ENCODE assay signal across 1 cellular context in the genomic region with DNA sequence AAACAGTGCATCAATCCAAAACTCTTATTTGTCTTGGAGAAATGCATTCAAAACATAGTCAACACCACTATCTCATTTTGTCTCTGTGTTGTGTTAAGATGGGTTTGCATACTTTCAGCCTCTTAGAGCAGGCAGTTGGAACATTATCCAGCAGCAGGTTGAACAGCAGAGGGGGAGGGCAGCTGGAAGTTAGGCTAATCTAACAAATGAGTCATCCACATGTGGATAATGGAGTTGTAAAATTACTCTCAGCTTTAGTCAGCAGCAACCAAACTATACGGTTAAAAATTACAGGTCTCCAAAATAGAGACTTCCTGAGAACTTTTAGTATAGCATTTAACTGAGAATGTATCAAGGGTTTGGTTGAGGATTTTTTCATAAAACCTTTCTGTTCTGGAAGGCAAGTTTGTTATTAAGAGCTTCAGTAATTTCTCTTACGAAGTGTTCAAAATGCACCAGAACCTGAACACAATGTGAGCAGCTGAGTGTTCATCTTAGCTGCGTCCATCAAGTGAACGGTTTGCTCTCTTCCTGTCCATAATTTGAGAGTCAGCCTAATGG.
A peak's percentile ranks its signal among the peaks of the same experiment; 100 is the strongest.
TF ChIP-seq lines count a peak whose summit lies in the region.

No MANE protein-coding gene starts in this region.

TF ChIP-seq in K562, 482 proteins besides CTCF, POLR2A, EP300 and RAD21 (continued from another document and continues in another):
- TF ChIP-seq, protein P1, sequence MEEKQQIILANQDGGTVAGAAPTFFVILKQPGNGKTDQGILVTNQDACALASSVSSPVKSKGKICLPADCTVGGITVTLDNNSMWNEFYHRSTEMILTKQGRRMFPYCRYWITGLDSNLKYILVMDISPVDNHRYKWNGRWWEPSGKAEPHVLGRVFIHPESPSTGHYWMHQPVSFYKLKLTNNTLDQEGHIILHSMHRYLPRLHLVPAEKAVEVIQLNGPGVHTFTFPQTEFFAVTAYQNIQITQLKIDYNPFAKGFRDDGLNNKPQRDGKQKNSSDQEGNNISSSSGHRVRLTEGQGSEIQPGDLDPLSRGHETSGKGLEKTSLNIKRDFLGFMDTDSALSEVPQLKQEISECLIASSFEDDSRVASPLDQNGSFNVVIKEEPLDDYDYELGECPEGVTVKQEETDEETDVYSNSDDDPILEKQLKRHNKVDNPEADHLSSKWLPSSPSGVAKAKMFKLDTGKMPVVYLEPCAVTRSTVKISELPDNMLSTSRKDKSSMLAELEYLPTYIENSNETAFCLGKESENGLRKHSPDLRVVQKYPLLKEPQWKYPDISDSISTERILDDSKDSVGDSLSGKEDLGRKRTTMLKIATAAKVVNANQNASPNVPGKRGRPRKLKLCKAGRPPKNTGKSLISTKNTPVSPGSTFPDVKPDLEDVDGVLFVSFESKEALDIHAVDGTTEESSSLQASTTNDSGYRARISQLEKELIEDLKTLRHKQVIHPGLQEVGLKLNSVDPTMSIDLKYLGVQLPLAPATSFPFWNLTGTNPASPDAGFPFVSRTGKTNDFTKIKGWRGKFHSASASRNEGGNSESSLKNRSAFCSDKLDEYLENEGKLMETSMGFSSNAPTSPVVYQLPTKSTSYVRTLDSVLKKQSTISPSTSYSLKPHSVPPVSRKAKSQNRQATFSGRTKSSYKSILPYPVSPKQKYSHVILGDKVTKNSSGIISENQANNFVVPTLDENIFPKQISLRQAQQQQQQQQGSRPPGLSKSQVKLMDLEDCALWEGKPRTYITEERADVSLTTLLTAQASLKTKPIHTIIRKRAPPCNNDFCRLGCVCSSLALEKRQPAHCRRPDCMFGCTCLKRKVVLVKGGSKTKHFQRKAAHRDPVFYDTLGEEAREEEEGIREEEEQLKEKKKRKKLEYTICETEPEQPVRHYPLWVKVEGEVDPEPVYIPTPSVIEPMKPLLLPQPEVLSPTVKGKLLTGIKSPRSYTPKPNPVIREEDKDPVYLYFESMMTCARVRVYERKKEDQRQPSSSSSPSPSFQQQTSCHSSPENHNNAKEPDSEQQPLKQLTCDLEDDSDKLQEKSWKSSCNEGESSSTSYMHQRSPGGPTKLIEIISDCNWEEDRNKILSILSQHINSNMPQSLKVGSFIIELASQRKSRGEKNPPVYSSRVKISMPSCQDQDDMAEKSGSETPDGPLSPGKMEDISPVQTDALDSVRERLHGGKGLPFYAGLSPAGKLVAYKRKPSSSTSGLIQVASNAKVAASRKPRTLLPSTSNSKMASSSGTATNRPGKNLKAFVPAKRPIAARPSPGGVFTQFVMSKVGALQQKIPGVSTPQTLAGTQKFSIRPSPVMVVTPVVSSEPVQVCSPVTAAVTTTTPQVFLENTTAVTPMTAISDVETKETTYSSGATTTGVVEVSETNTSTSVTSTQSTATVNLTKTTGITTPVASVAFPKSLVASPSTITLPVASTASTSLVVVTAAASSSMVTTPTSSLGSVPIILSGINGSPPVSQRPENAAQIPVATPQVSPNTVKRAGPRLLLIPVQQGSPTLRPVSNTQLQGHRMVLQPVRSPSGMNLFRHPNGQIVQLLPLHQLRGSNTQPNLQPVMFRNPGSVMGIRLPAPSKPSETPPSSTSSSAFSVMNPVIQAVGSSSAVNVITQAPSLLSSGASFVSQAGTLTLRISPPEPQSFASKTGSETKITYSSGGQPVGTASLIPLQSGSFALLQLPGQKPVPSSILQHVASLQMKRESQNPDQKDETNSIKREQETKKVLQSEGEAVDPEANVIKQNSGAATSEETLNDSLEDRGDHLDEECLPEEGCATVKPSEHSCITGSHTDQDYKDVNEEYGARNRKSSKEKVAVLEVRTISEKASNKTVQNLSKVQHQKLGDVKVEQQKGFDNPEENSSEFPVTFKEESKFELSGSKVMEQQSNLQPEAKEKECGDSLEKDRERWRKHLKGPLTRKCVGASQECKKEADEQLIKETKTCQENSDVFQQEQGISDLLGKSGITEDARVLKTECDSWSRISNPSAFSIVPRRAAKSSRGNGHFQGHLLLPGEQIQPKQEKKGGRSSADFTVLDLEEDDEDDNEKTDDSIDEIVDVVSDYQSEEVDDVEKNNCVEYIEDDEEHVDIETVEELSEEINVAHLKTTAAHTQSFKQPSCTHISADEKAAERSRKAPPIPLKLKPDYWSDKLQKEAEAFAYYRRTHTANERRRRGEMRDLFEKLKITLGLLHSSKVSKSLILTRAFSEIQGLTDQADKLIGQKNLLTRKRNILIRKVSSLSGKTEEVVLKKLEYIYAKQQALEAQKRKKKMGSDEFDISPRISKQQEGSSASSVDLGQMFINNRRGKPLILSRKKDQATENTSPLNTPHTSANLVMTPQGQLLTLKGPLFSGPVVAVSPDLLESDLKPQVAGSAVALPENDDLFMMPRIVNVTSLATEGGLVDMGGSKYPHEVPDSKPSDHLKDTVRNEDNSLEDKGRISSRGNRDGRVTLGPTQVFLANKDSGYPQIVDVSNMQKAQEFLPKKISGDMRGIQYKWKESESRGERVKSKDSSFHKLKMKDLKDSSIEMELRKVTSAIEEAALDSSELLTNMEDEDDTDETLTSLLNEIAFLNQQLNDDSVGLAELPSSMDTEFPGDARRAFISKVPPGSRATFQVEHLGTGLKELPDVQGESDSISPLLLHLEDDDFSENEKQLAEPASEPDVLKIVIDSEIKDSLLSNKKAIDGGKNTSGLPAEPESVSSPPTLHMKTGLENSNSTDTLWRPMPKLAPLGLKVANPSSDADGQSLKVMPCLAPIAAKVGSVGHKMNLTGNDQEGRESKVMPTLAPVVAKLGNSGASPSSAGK (IDR thresholded peaks at IDR 0.05), result no peak
- no peak for TF ChIP-seq SIN3A (IDR thresholded peaks at IDR 0.05; ENCODE audit: borderline replicate concordance in 2 of 2, control insufficient read depth in 1 of 2, low read depth in 2 of 2, low read length in 2 of 2)
- TF ChIP-seq, protein P2, sequence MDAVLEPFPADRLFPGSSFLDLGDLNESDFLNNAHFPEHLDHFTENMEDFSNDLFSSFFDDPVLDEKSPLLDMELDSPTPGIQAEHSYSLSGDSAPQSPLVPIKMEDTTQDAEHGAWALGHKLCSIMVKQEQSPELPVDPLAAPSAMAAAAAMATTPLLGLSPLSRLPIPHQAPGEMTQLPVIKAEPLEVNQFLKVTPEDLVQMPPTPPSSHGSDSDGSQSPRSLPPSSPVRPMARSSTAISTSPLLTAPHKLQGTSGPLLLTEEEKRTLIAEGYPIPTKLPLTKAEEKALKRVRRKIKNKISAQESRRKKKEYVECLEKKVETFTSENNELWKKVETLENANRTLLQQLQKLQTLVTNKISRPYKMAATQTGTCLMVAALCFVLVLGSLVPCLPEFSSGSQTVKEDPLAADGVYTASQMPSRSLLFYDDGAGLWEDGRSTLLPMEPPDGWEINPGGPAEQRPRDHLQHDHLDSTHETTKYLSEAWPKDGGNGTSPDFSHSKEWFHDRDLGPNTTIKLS (IDR thresholded peaks at IDR 0.05; ENCODE audit: borderline replicate concordance, low read depth), result no peak; the same call in 1 of the 2 replicates
- TF ChIP-seq GABPB1 (CRISPR knock-in tag; IDR thresholded peaks at IDR 0.05), result no peak
- TF ChIP-seq, protein P3, sequence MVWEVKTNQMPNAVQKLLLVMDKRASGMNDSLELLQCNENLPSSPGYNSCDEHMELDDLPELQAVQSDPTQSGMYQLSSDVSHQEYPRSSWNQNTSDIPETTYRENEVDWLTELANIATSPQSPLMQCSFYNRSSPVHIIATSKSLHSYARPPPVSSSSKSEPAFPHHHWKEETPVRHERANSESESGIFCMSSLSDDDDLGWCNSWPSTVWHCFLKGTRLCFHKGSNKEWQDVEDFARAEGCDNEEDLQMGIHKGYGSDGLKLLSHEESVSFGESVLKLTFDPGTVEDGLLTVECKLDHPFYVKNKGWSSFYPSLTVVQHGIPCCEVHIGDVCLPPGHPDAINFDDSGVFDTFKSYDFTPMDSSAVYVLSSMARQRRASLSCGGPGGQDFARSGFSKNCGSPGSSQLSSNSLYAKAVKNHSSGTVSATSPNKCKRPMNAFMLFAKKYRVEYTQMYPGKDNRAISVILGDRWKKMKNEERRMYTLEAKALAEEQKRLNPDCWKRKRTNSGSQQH (CRISPR knock-in tag; IDR thresholded peaks at IDR 0.05), result no peak
- no peak for TF ChIP-seq BCOR (IDR thresholded peaks at IDR 0.05)
- peak; percentile 68 for TF ChIP-seq TAL1 (IDR thresholded peaks at IDR 0.05)
- no peak for TF ChIP-seq ELF4 (CRISPR knock-in tag; IDR thresholded peaks at IDR 0.05)
- TF ChIP-seq, protein P4, sequence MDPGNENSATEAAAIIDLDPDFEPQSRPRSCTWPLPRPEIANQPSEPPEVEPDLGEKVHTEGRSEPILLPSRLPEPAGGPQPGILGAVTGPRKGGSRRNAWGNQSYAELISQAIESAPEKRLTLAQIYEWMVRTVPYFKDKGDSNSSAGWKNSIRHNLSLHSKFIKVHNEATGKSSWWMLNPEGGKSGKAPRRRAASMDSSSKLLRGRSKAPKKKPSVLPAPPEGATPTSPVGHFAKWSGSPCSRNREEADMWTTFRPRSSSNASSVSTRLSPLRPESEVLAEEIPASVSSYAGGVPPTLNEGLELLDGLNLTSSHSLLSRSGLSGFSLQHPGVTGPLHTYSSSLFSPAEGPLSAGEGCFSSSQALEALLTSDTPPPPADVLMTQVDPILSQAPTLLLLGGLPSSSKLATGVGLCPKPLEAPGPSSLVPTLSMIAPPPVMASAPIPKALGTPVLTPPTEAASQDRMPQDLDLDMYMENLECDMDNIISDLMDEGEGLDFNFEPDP (CRISPR knock-in tag; IDR thresholded peaks at IDR 0.05), result no peak
- TF ChIP-seq, protein P5, sequence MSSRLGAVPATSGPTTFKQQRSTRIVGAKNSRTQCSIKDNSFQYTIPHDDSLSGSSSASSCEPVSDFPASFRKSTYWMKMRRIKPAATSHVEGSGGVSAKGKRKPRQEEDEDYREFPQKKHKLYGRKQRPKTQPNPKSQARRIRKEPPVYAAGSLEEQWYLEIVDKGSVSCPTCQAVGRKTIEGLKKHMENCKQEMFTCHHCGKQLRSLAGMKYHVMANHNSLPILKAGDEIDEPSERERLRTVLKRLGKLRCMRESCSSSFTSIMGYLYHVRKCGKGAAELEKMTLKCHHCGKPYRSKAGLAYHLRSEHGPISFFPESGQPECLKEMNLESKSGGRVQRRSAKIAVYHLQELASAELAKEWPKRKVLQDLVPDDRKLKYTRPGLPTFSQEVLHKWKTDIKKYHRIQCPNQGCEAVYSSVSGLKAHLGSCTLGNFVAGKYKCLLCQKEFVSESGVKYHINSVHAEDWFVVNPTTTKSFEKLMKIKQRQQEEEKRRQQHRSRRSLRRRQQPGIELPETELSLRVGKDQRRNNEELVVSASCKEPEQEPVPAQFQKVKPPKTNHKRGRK (tag; IDR thresholded peaks at IDR 0.05), result no peak
- no peak for TF ChIP-seq PCBP2 (IDR thresholded peaks at IDR 0.05; ENCODE audit: low read depth, low read length, poor library complexity, severe bottlenecking)
- peak; percentile 32; the same call in 1 of the 2 replicates for TF ChIP-seq RBFOX2 (IDR thresholded peaks at IDR 0.05; ENCODE audit: low read depth, low read length)
- TF ChIP-seq MYC (IDR thresholded peaks at IDR 0.05; ENCODE audit: low read depth, low read length), result peak; percentile 66
- no peak for TF ChIP-seq MYC (CRISPR knock-in tag; IDR thresholded peaks at IDR 0.05; ENCODE audit: borderline replicate concordance, low read depth)
- peak in 1 of 2 experiments; percentile 37; a peak in 1 of 4 replicates for TF ChIP-seq HDAC1 (IDR thresholded peaks at IDR 0.05)
- TF ChIP-seq, protein P6, sequence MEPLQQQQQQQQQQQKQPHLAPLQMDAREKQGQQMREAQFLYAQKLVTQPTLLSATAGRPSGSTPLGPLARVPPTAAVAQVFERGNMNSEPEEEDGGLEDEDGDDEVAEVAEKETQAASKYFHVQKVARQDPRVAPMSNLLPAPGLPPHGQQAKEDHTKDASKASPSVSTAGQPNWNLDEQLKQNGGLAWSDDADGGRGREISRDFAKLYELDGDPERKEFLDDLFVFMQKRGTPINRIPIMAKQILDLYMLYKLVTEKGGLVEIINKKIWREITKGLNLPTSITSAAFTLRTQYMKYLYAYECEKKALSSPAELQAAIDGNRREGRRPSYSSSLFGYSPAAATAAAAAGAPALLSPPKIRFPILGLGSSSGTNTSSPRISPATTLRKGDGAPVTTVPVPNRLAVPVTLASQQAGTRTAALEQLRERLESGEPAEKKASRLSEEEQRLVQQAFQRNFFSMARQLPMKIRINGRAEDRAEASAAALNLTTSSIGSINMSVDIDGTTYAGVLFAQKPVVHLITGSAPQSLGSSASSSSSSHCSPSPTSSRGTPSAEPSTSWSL (CRISPR knock-in tag; IDR thresholded peaks at IDR 0.05; ENCODE audit: borderline replicate concordance), result no peak
- TF ChIP-seq ZC3H4 (CRISPR knock-in tag; IDR thresholded peaks at IDR 0.05; ENCODE audit: borderline replicate concordance), result no peak
- no peak for TF ChIP-seq POLR2AphosphoS2 (IDR thresholded peaks at IDR 0.05; ENCODE audit: low read length)
- TF ChIP-seq ATF7 (IDR thresholded peaks at IDR 0.05), result peak; percentile 63
- no peak for TF ChIP-seq PTBP1 (IDR thresholded peaks at IDR 0.05; ENCODE audit: low read depth, low read length)
- no peak for TF ChIP-seq PTTG1 (tag; IDR thresholded peaks at IDR 0.05; ENCODE audit: low read depth)
- peak; percentile 60 for TF ChIP-seq NCOR1 (IDR thresholded peaks at IDR 0.05)
- no peak for TF ChIP-seq HNRNPH1 (optimal IDR thresholded peaks at IDR 0.05; ENCODE audit: low read depth, low read length)
- TF ChIP-seq ETV6 (IDR thresholded peaks at IDR 0.05; ENCODE audit: borderline replicate concordance in 1 of 2, low read depth in 2 of 2, low read length in 1 of 2), result no peak
- TF ChIP-seq ETV6 (CRISPR knock-in tag; IDR thresholded peaks at IDR 0.05; ENCODE audit: borderline replicate concordance), result no peak
- TF ChIP-seq GATAD2B (IDR thresholded peaks at IDR 0.05; ENCODE audit: borderline replicate concordance), result peak; percentile 61; the same call in 1 of the 2 replicates
- TF ChIP-seq FOXJ3 (CRISPR knock-in tag; IDR thresholded peaks at IDR 0.05), result no peak
- TF ChIP-seq CBX2 (IDR thresholded peaks at IDR 0.05; ENCODE audit: insufficient read depth, low read length, poor library complexity, severe bottlenecking), result no peak
- TF ChIP-seq TAF9B (IDR thresholded peaks at IDR 0.05; ENCODE audit: partially characterized antibody), result peak; percentile 44
- peak; percentile 28 for TF ChIP-seq SMARCB1 (IDR thresholded peaks at IDR 0.05; ENCODE audit: insufficient read length, low read depth)
- TF ChIP-seq, protein P7, sequence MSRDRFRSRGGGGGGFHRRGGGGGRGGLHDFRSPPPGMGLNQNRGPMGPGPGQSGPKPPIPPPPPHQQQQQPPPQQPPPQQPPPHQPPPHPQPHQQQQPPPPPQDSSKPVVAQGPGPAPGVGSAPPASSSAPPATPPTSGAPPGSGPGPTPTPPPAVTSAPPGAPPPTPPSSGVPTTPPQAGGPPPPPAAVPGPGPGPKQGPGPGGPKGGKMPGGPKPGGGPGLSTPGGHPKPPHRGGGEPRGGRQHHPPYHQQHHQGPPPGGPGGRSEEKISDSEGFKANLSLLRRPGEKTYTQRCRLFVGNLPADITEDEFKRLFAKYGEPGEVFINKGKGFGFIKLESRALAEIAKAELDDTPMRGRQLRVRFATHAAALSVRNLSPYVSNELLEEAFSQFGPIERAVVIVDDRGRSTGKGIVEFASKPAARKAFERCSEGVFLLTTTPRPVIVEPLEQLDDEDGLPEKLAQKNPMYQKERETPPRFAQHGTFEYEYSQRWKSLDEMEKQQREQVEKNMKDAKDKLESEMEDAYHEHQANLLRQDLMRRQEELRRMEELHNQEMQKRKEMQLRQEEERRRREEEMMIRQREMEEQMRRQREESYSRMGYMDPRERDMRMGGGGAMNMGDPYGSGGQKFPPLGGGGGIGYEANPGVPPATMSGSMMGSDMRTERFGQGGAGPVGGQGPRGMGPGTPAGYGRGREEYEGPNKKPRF (IDR thresholded peaks at IDR 0.05; ENCODE audit: low read depth, low read length), result no peak
- TF ChIP-seq SMAD3 (CRISPR knock-in tag; conservative IDR thresholded peaks at IDR 0.05), result no peak
- TF ChIP-seq MTA2 (IDR thresholded peaks at IDR 0.05; ENCODE audit: low read depth), result peak; percentile 44
- no peak for TF ChIP-seq ADNP (tag; IDR thresholded peaks at IDR 0.05)
- TF ChIP-seq SMC3 (conservative IDR thresholded peaks at IDR 0.05; ENCODE audit: insufficient read depth, low read depth, low read length), result no peak
- TF ChIP-seq LARP7 (IDR thresholded peaks at IDR 0.05), result no peak
- peak; percentile 12 for TF ChIP-seq MEIS2 (IDR thresholded peaks at IDR 0.05; ENCODE audit: partially characterized antibody)
